8 cellular contexts compared by ENCODE assay signal in genomic region chr18:58781627-58782194, GRCh38.
A peak's percentile ranks its signal among the peaks of the same experiment; 100 is the strongest.
DNase-seq lines count a peak whose midpoint lies in the region; ATAC-seq and TF ChIP-seq lines count a peak whose summit lies in the region.

No MANE protein-coding gene starts in this region.

- H3K36me3 Mint-ChIP-seq in activated naive CD4-positive, alpha-beta T cell treated with anti-CD3 and anti-CD28 coated beads for 36 hours (ENCODE audit: low read depth), result no peaks in the 10 kb centered on the region
- no peaks in the 10 kb centered on the region for H3K36me3 Mint-ChIP-seq in glutamatergic neuron (ENCODE audit: unreplicated experiment)

- POLR2A ChIA-PET in SK-N-SH (lab: Yijun Ruan, JAX), result no interaction called here

- peak; percentile 96 for TF ChIP-seq RAD21 in SK-N-SH (IDR thresholded peaks at IDR 0.05; ENCODE audit: low read length)

- peaks cover 21% of the 10 kb centered on the region for H3K27me3 Mint-ChIP-seq in activated naive CD4-positive, alpha-beta T cell treated with anti-CD3 and anti-CD28 coated beads for 36 hours (ENCODE audit: low read depth)
- no peaks in the 10 kb centered on the region for H3K27me3 Mint-ChIP-seq in glutamatergic neuron (ENCODE audit: unreplicated experiment)

- CTCF ChIA-PET in SK-N-SH (lab: Yijun Ruan, JAX), result interaction anchor here (0.6 to 6.4 kb wide), 33 partner anchors 8 to 311 kb away, joined by 3 to 75 read pairs (median 4); partner anchors contain the start of gene ZNF532
- CTCF ChIA-PET in activated naive CD4-positive, alpha-beta T cell treated with anti-CD3 and anti-CD28 coated beads for 36 hours (lab: Charles Lee), result interaction anchor here (0.7 to 8.4 kb wide), 15 partner anchors 12 to 295 kb away, joined by 3 to 75 read pairs (median 4); partner anchors contain the start of gene ZNF532

- H3K27ac ChIP-seq in SK-N-SH (ENCODE audit: low read depth in 2 of 2, low read length in 1 of 2) (no peak overlapping the region), vagina (peak overlapping the region; percentile 17)

- TF ChIP-seq EP300 in SK-N-SH (IDR thresholded peaks at IDR 0.05; ENCODE audit: borderline replicate concordance in 1 of 2, low read depth in 1 of 2, low read length in 1 of 2), result no peak

- H3K36me3 ChIP-seq in SK-N-SH (replicated peaks in 1 of 2; ENCODE audit: control insufficient read depth in 1 of 2, insufficient read depth in 2 of 2, low read length in 1 of 2) (no peaks in the 10 kb centered on the region), vagina (no peaks in the 10 kb centered on the region)

- H3K9me3 ChIP-seq in SK-N-SH, result no peaks in the 10 kb centered on the region
- H3K9me3 ChIP-seq in vagina, result no peaks in the 10 kb centered on the region

- no peaks in the 10 kb centered on the region for H4K20me1 ChIP-seq in SK-N-SH (ENCODE audit: insufficient read depth)

- H3K9ac ChIP-seq in SK-N-SH, result no peak overlapping the region

- H3K4me1 ChIP-seq in SK-N-SH (ENCODE audit: control insufficient read depth in 1 of 2, insufficient read depth in 2 of 2, low read depth in 1 of 2, low read length in 1 of 2) (peaks cover 2 to 14% of the 10 kb centered on the region in 2 experiments; a peak in 2 of 4 replicates), vagina (peaks cover 27% of the 10 kb centered on the region)

- TF ChIP-seq CTCF in NB4 (IDR thresholded peaks at IDR 0.05; ENCODE audit: low read depth, low read length), result peak; percentile 76
- peak; percentile 96 for TF ChIP-seq CTCF in SK-N-SH (IDR thresholded peaks at IDR 0.05)
- TF ChIP-seq CTCF in glutamatergic neuron (IDR thresholded peaks at IDR 0.05; ENCODE audit: partially characterized antibody, unreplicated experiment), result peak; percentile 86
- TF ChIP-seq CTCF in vagina (IDR thresholded peaks at IDR 0.05), result peak; percentile 77 to 94 (median 82)

- no peak for TF ChIP-seq POLR2A in NB4 (IDR thresholded peaks at IDR 0.05; ENCODE audit: extremely low read depth, insufficient read length)
- TF ChIP-seq POLR2A in vagina (IDR thresholded peaks at IDR 0.05), result no peak

- no peak overlapping the region for H3K4me3 ChIP-seq in NB4 (ENCODE audit: low read depth, low read length)
- peak overlapping the region in 1 of 2 experiments; percentile 27; a peak in 1 of 4 replicates for H3K4me3 ChIP-seq in SK-N-SH (ENCODE audit: low read depth in 2 of 2, low read length in 1 of 2)
- H3K4me3 ChIP-seq in vagina, result no peak overlapping the region

- H3F3A ChIP-seq in SK-N-SH (replicated peaks; ENCODE audit: insufficient read depth), result no peaks in the 10 kb centered on the region

- no peaks in the 10 kb centered on the region for H3K9me2 ChIP-seq in SK-N-SH

- no peak overlapping the region for H2AFZ ChIP-seq in SK-N-SH (ENCODE audit: low read depth)

- peak; percentile 79 for ATAC-seq in GM21723 (IDR thresholded peaks at IDR 0.05; ENCODE audit: unreplicated experiment)

- H3K4me3 Mint-ChIP-seq in activated naive CD4-positive, alpha-beta T cell treated with anti-CD3 and anti-CD28 coated beads for 36 hours, result no peak overlapping the region
- H3K4me3 Mint-ChIP-seq in glutamatergic neuron (ENCODE audit: unreplicated experiment), result no peak overlapping the region

- intact Hi-C loops in activated naive CD4-positive, alpha-beta T cell treated with anti-CD3 and anti-CD28 coated beads for 36 hours (cut with micrococcal nuclease), result loop anchor here (1.0 kb wide), 3 partner anchors 276 to 488 kb away; no protein-coding TSS in a partner anchor
- intact Hi-C loops in posterior cingulate gyrus (cut with DNase I), result loop anchor here (1.0 kb wide), 1 partner anchor 289 kb away; no protein-coding TSS in a partner anchor
- intact Hi-C loops in vagina (cut with DNase I), result loop anchor here (2.0 to 5.0 kb wide), 2 partner anchors 276 to 289 kb away; no protein-coding TSS in a partner anchor

- no peaks in the 10 kb centered on the region for H3K9me3 Mint-ChIP-seq in activated naive CD4-positive, alpha-beta T cell treated with anti-CD3 and anti-CD28 coated beads for 36 hours
- H3K9me3 Mint-ChIP-seq in glutamatergic neuron (ENCODE audit: unreplicated experiment), result peaks cover 2% of the 10 kb centered on the region

- H3K4me2 ChIP-seq in SK-N-SH, result no peak overlapping the region

- no peaks in the 10 kb centered on the region for H3K4me1 Mint-ChIP-seq in activated naive CD4-positive, alpha-beta T cell treated with anti-CD3 and anti-CD28 coated beads for 36 hours (ENCODE audit: low read depth)
- H3K4me1 Mint-ChIP-seq in glutamatergic neuron (ENCODE audit: low read depth, unreplicated experiment), result peaks cover 19% of the 10 kb centered on the region

- in situ Hi-C loops in Caki2 (cut with HindIII; ENCODE audit: low pct_unique_long_range_greater_than_20kb, low sequenced_read_pairs), result no loop called here

- H3K27ac Mint-ChIP-seq in activated naive CD4-positive, alpha-beta T cell treated with anti-CD3 and anti-CD28 coated beads for 36 hours, result no peak overlapping the region
- H3K27ac Mint-ChIP-seq in glutamatergic neuron (ENCODE audit: unreplicated experiment), result no peak overlapping the region

- DNase-seq in Caki2 (ENCODE audit: low read depth) (peak; percentile 44), NB4 (ENCODE audit: low read depth) (peak; percentile 73), SK-N-SH (peak; percentile 70), glutamatergic neuron (peak; percentile 79), posterior cingulate gyrus (peak; percentile 74 to 97 (median 86)), vagina (ENCODE audit: extremely low spot score in 2 of 2) (no peak)
- DNase-seq in activated naive CD4-positive, alpha-beta T cell treated with anti-CD3 and anti-CD28 coated beads for 36 hours, result peak; percentile 85

- no peaks in the 10 kb centered on the region for H3K79me2 ChIP-seq in SK-N-SH (ENCODE audit: insufficient read depth)

- H3K27me3 ChIP-seq in SK-N-SH (ENCODE audit: insufficient read depth) (no peaks in the 10 kb centered on the region), vagina (no peaks in the 10 kb centered on the region)

- WGBS in SK-N-SH (ENCODE audit: low lambda C conversion rate), result 19% methylated on average over 10 of the region's 10 CpGs

TF ChIP-seq in SK-N-SH, 30 proteins besides CTCF, POLR2A, EP300 and RAD21:
- TF ChIP-seq FOXM1 (IDR thresholded peaks at IDR 0.05; ENCODE audit: low read depth) (no peak), EZH2phosphoT487 (IDR thresholded peaks at IDR 0.05; ENCODE audit: borderline replicate concordance, low read depth) (no peak), SMC3 (IDR thresholded peaks at IDR 0.05; ENCODE audit: low read depth, low read length) (peak; percentile 98), POLR2AphosphoS5 (IDR thresholded peaks at IDR 0.05; ENCODE audit: low read depth, low read length) (no peak), IRF3 (IDR thresholded peaks at IDR 0.05; ENCODE audit: low read depth, low read length) (no peak)
- TF ChIP-seq, protein P1, sequence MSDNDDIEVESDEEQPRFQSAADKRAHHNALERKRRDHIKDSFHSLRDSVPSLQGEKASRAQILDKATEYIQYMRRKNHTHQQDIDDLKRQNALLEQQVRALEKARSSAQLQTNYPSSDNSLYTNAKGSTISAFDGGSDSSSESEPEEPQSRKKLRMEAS (IDR thresholded peaks at IDR 0.05; ENCODE audit: low read depth), result peak; percentile 60
- TF ChIP-seq, protein P2, sequence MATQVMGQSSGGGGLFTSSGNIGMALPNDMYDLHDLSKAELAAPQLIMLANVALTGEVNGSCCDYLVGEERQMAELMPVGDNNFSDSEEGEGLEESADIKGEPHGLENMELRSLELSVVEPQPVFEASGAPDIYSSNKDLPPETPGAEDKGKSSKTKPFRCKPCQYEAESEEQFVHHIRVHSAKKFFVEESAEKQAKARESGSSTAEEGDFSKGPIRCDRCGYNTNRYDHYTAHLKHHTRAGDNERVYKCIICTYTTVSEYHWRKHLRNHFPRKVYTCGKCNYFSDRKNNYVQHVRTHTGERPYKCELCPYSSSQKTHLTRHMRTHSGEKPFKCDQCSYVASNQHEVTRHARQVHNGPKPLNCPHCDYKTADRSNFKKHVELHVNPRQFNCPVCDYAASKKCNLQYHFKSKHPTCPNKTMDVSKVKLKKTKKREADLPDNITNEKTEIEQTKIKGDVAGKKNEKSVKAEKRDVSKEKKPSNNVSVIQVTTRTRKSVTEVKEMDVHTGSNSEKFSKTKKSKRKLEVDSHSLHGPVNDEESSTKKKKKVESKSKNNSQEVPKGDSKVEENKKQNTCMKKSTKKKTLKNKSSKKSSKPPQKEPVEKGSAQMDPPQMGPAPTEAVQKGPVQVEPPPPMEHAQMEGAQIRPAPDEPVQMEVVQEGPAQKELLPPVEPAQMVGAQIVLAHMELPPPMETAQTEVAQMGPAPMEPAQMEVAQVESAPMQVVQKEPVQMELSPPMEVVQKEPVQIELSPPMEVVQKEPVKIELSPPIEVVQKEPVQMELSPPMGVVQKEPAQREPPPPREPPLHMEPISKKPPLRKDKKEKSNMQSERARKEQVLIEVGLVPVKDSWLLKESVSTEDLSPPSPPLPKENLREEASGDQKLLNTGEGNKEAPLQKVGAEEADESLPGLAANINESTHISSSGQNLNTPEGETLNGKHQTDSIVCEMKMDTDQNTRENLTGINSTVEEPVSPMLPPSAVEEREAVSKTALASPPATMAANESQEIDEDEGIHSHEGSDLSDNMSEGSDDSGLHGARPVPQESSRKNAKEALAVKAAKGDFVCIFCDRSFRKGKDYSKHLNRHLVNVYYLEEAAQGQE (IDR thresholded peaks at IDR 0.05; ENCODE audit: low read depth, low read length), result no peak

Comparison
In these comparisons a context has a peak if more than half of its experiments do, and no peak if none do; other contexts are left out.
1. DNase-seq: peak in Caki2 (single experiment), NB4 (single experiment), SK-N-SH (single experiment), activated naive CD4-positive, alpha-beta T cell treated with anti-CD3 and anti-CD28 coated beads for 36 hours (single experiment), glutamatergic neuron (single experiment) and posterior cingulate gyrus (10 of 10); none in vagina (0 of 2).
2. Peak in every context shown above with its lines, with median percentiles within 50 percentile points of each other: CTCF ChIP-seq.